Comparison of ENCODE assay signal across 1 cellular context in the genomic region with DNA sequence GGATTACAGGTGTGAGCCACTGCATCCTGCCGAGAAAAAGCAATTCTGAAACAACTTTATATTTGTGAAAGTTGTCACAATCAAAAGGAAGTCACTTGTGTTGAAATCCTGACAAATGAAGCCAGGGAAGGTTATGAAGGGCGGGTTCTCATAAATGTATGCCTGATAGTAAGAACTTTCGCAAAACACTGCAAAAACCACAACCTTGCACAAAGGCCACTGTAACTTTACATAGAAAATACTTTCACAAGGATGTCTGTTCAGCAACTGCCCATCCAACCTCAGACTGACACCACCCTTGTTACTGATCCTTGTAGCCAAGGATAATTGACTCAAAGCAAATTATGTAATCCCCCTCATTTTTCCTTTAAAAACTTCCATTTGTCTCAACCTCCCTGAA.
TF ChIP-seq lines count a peak whose summit lies in the region.

No MANE protein-coding gene starts in this region.

TF ChIP-seq in HCT116, 20 proteins besides CTCF, POLR2A, EP300 and RAD21 (continued from another document):
- TF ChIP-seq, protein P1, sequence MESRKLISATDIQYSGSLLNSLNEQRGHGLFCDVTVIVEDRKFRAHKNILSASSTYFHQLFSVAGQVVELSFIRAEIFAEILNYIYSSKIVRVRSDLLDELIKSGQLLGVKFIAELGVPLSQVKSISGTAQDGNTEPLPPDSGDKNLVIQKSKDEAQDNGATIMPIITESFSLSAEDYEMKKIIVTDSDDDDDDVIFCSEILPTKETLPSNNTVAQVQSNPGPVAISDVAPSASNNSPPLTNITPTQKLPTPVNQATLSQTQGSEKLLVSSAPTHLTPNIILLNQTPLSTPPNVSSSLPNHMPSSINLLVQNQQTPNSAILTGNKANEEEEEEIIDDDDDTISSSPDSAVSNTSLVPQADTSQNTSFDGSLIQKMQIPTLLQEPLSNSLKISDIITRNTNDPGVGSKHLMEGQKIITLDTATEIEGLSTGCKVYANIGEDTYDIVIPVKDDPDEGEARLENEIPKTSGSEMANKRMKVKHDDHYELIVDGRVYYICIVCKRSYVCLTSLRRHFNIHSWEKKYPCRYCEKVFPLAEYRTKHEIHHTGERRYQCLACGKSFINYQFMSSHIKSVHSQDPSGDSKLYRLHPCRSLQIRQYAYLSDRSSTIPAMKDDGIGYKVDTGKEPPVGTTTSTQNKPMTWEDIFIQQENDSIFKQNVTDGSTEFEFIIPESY (IDR thresholded peaks at IDR 0.05; ENCODE audit: extremely low read depth, insufficient replicate concordance, low read length): no peak
- no peak for TF ChIP-seq ELF1 (IDR thresholded peaks at IDR 0.05; ENCODE audit: borderline replicate concordance, low read depth)
